28 cellular contexts compared by ENCODE assay signal in genomic region chr2:29070542-29070941, GRCh38. TPM values are rescaled to one million over a fixed set of nuclear protein-coding genes. Genes with fewer than 3 reads are reported as not detected.
"Had no signal": no experiment of that assay in that cellular context is flagged by ENCODE, and none has a peak within 500 bp of the region (broad histone marks: within the 10 kb centered on the region; RNA-seq: fewer than 3 reads in every experiment).

No MANE protein-coding gene starts in this region.

- H3K4me2 ChIP-seq: smooth muscle cell had no signal

- H3K27ac Mint-ChIP-seq: activated CD4-positive, alpha-beta memory T cell treated with anti-CD3 and anti-CD28 coated beads, Interleukin-2, amount 10 ng/mL, durations not matched to agents 7 days and 5 days; activated CD4-positive, alpha-beta T cell treated with anti-CD3 and anti-CD28 coated beads, Interleukin-2, amount 10 ng/mL, durations not matched to agents 24 days and 14 days; activated naive CD4-positive, alpha-beta T cell treated with anti-CD3 and anti-CD28 coated beads, Interleukin-2, amount 10 ng/mL, durations not matched to agents 7 days and 5 days; activated naive CD8-positive, alpha-beta T cell treated with anti-CD3 and anti-CD28 coated beads, Interleukin-2, amount 10 ng/mL, durations not matched to agents 7 days and 5 days; activated T-helper 1 cell treated with anti-CD3 and anti-CD28 coated beads, Interleukin-12 subunit alpha, Interleukin-12 subunit beta, Interleukin-2, Interleukin-4 antibody, amounts not matched to agents 30 ng/mL and 10 ng/mL and 1 ng/mL, durations not matched to agents 14 hours and 24 hours and 36 hours; naive thymus-derived CD4-positive, alpha-beta T cell; stimulated activated memory B cell treated with anti-CD40 and anti-IgM and Interleukin-4, amounts not matched to agents 10 μg/mL and 1 μg/mL and 100 μg/mL, for 72 hours; stimulated activated naive CD8-positive, alpha-beta T cell treated with anti-CD3 and anti-CD28 coated beads, Interleukin-15, amount 100 ng/mL, for 72 hours had no signal

- H3K4me3 ChIP-seq: ascending aorta, coronary artery, esophagus muscularis mucosa, heart left ventricle, psoas muscle, smooth muscle cell, upper lobe of left lung had no signal

- H3K4me1 ChIP-seq: ascending aorta, parathyroid adenoma, psoas muscle had no signal

- H3K36me3 Mint-ChIP-seq: activated naive CD4-positive, alpha-beta T cell treated with anti-CD3 and anti-CD28 coated beads, Interleukin-2, amount 10 ng/mL, durations not matched to agents 7 days and 5 days; activated naive CD8-positive, alpha-beta T cell treated with anti-CD3 and anti-CD28 coated beads, Interleukin-2, amount 10 ng/mL, durations not matched to agents 7 days and 5 days; naive thymus-derived CD4-positive, alpha-beta T cell; stimulated activated memory B cell treated with anti-CD40 and anti-IgM and Interleukin-4, amounts not matched to agents 10 μg/mL and 1 μg/mL and 100 μg/mL, for 72 hours had no signal

- H2AFZ ChIP-seq: parathyroid adenoma had no signal

- H3K27me3 Mint-ChIP-seq: activated CD4-positive, alpha-beta memory T cell treated with anti-CD3 and anti-CD28 coated beads, Interleukin-2, amount 10 ng/mL, durations not matched to agents 7 days and 5 days; activated CD4-positive, alpha-beta T cell treated with anti-CD3 and anti-CD28 coated beads, Interleukin-2, amount 10 ng/mL, durations not matched to agents 24 days and 14 days; naive thymus-derived CD4-positive, alpha-beta T cell; stimulated activated memory B cell treated with anti-CD40 and anti-IgM and Interleukin-4, amounts not matched to agents 10 μg/mL and 1 μg/mL and 100 μg/mL, for 72 hours; stimulated activated naive CD8-positive, alpha-beta T cell treated with anti-CD3 and anti-CD28 coated beads, Interleukin-15, amount 100 ng/mL, for 72 hours had no signal

- H3K9me3 ChIP-seq: ascending aorta, esophagus muscularis mucosa, heart left ventricle, neutrophil, psoas muscle, upper lobe of left lung had no signal

- H3K9ac ChIP-seq: parathyroid adenoma had no signal

- H3K27me3 ChIP-seq: ascending aorta, brain microvascular endothelial cell, esophagus muscularis mucosa, foreskin keratinocyte, heart left ventricle, neutrophil, upper lobe of left lung had no signal

- H3K36me3 ChIP-seq: ascending aorta, brain microvascular endothelial cell, esophagus muscularis mucosa, heart left ventricle, neutrophil, upper lobe of left lung had no signal

- H3K4me1 Mint-ChIP-seq: activated CD4-positive, alpha-beta memory T cell treated with anti-CD3 and anti-CD28 coated beads, Interleukin-2, amount 10 ng/mL, durations not matched to agents 7 days and 5 days; activated naive CD4-positive, alpha-beta T cell treated with anti-CD3 and anti-CD28 coated beads, Interleukin-2, amount 10 ng/mL, durations not matched to agents 7 days and 5 days; activated naive CD8-positive, alpha-beta T cell treated with anti-CD3 and anti-CD28 coated beads, Interleukin-2, amount 10 ng/mL, durations not matched to agents 7 days and 5 days; naive thymus-derived CD4-positive, alpha-beta T cell; stimulated activated naive CD8-positive, alpha-beta T cell treated with anti-CD3 and anti-CD28 coated beads, Interleukin-15, amount 100 ng/mL, for 72 hours had no signal

- ATAC-seq: foreskin keratinocyte; heart left ventricle; naive thymus-derived CD4-positive, alpha-beta T cell; psoas muscle; stimulated activated memory B cell treated with anti-CD40 and anti-IgM and Interleukin-4, amounts not matched to agents 10 μg/mL and 1 μg/mL and 100 μg/mL, for 72 hours; stimulated activated naive CD8-positive, alpha-beta T cell treated with anti-CD3 and anti-CD28 coated beads, Interleukin-15, amount 100 ng/mL, for 72 hours had no signal

- DNase-seq: activated CD4-positive, alpha-beta memory T cell treated with anti-CD3 and anti-CD28 coated beads, Interleukin-2, amount 10 ng/mL, durations not matched to agents 7 days and 5 days; activated CD4-positive, alpha-beta T cell treated with anti-CD3 and anti-CD28 coated beads, Interleukin-2, amount 10 ng/mL, durations not matched to agents 24 days and 14 days; activated CD4-positive, CD25-positive, alpha-beta regulatory T cell treated with anti-CD3 and anti-CD28 coated beads, Interleukin-2, amount 50 U/mL, for 72 hours; activated effector memory CD4-positive, alpha-beta T cell treated with anti-CD3 and anti-CD28 coated beads, Interleukin-2, amount 50 U/mL, for 16 hours; activated naive CD4-positive, alpha-beta T cell treated with anti-CD3 and anti-CD28 coated beads, Interleukin-2, amount 10 ng/mL, durations not matched to agents 7 days and 5 days; activated naive CD8-positive, alpha-beta T cell treated with anti-CD3 and anti-CD28 coated beads, Interleukin-2, amount 10 ng/mL, durations not matched to agents 7 days and 5 days; brain microvascular endothelial cell; foreskin keratinocyte; heart left ventricle; midbrain; naive thymus-derived CD4-positive, alpha-beta T cell; psoas muscle; stimulated activated CD4-positive, alpha-beta T cell treated with anti-CD3 and anti-CD28 coated beads, Interleukin-1b, Interleukin-23, amount 100 ng/mL, for 48 hours; stimulated activated CD4-positive, alpha-beta T cell treated with anti-CD3 and anti-CD28 coated beads, Interleukin-4, amount 100 ng/mL, for 4 hours; stimulated activated CD8-positive, alpha-beta memory T cell treated with anti-CD3 and anti-CD28 coated beads, Interleukin-4, amount 100 ng/mL, for 48 hours; stimulated activated naive CD8-positive, alpha-beta T cell treated with anti-CD3 and anti-CD28 coated beads, Interleukin-15, amount 100 ng/mL, for 72 hours; substantia nigra; T-helper 2 cell had no signal

- H3K27ac ChIP-seq: ascending aorta, brain microvascular endothelial cell, coronary artery, esophagus muscularis mucosa, foreskin keratinocyte, heart left ventricle, neutrophil, parathyroid adenoma, psoas muscle, upper lobe of left lung had no signal

- H3K4me3 Mint-ChIP-seq: activated CD4-positive, alpha-beta memory T cell treated with anti-CD3 and anti-CD28 coated beads, Interleukin-2, amount 10 ng/mL, durations not matched to agents 7 days and 5 days; activated CD4-positive, alpha-beta T cell treated with anti-CD3 and anti-CD28 coated beads, Interleukin-2, amount 10 ng/mL, durations not matched to agents 24 days and 14 days; activated naive CD4-positive, alpha-beta T cell treated with anti-CD3 and anti-CD28 coated beads, Interleukin-2, amount 10 ng/mL, durations not matched to agents 7 days and 5 days; activated naive CD8-positive, alpha-beta T cell treated with anti-CD3 and anti-CD28 coated beads, Interleukin-2, amount 10 ng/mL, durations not matched to agents 7 days and 5 days; activated T-helper 1 cell treated with anti-CD3 and anti-CD28 coated beads, Interleukin-12 subunit alpha, Interleukin-12 subunit beta, Interleukin-2, Interleukin-4 antibody, amounts not matched to agents 30 ng/mL and 10 ng/mL and 1 ng/mL, durations not matched to agents 14 hours and 24 hours and 36 hours; naive thymus-derived CD4-positive, alpha-beta T cell; stimulated activated memory B cell treated with anti-CD40 and anti-IgM and Interleukin-4, amounts not matched to agents 10 μg/mL and 1 μg/mL and 100 μg/mL, for 72 hours; stimulated activated naive CD8-positive, alpha-beta T cell treated with anti-CD3 and anti-CD28 coated beads, Interleukin-15, amount 100 ng/mL, for 72 hours had no signal

- H3K79me2 ChIP-seq: parathyroid adenoma had no signal

- H3K9me3 Mint-ChIP-seq: activated CD4-positive, alpha-beta memory T cell treated with anti-CD3 and anti-CD28 coated beads, Interleukin-2, amount 10 ng/mL, durations not matched to agents 7 days and 5 days; activated CD4-positive, alpha-beta T cell treated with anti-CD3 and anti-CD28 coated beads, Interleukin-2, amount 10 ng/mL, durations not matched to agents 24 days and 14 days; activated naive CD4-positive, alpha-beta T cell treated with anti-CD3 and anti-CD28 coated beads, Interleukin-2, amount 10 ng/mL, durations not matched to agents 7 days and 5 days; activated naive CD8-positive, alpha-beta T cell treated with anti-CD3 and anti-CD28 coated beads, Interleukin-2, amount 10 ng/mL, durations not matched to agents 7 days and 5 days; activated T-helper 1 cell treated with anti-CD3 and anti-CD28 coated beads, Interleukin-12 subunit alpha, Interleukin-12 subunit beta, Interleukin-2, Interleukin-4 antibody, amounts not matched to agents 30 ng/mL and 10 ng/mL and 1 ng/mL, durations not matched to agents 14 hours and 24 hours and 36 hours; naive thymus-derived CD4-positive, alpha-beta T cell; stimulated activated memory B cell treated with anti-CD40 and anti-IgM and Interleukin-4, amounts not matched to agents 10 μg/mL and 1 μg/mL and 100 μg/mL, for 72 hours; stimulated activated naive CD8-positive, alpha-beta T cell treated with anti-CD3 and anti-CD28 coated beads, Interleukin-15, amount 100 ng/mL, for 72 hours had no signal

RNA-seq across cellular contexts. Expression of gene PCARE, which starts 3.8 kb away (rescaled TPM):
- total RNA-seq: activated CD4-positive, alpha-beta memory T cell treated with anti-CD3 and anti-CD28 coated beads, Interleukin-2, amount 10 ng/mL, durations not matched to agents 7 days and 5 days; activated CD4-positive, alpha-beta T cell treated with anti-CD3 and anti-CD28 coated beads, Interleukin-2, amount 10 ng/mL, durations not matched to agents 24 days and 14 days; activated naive CD8-positive, alpha-beta T cell treated with anti-CD3 and anti-CD28 coated beads, Interleukin-2, amount 10 ng/mL, durations not matched to agents 7 days and 5 days; activated T-helper 1 cell treated with anti-CD3 and anti-CD28 coated beads, Interleukin-12 subunit alpha, Interleukin-12 subunit beta, Interleukin-2, Interleukin-4 antibody, amounts not matched to agents 30 ng/mL and 10 ng/mL and 1 ng/mL, durations not matched to agents 14 hours and 24 hours and 36 hours; ascending aorta; esophagus muscularis mucosa; foreskin keratinocyte; liver; naive thymus-derived CD4-positive, alpha-beta T cell; smooth muscle cell had no signal
- polyA plus RNA-seq: foreskin keratinocyte; liver; naive thymus-derived CD4-positive, alpha-beta T cell; smooth muscle cell had no signal
